11 cellular contexts compared by ENCODE assay signal in the genomic region with DNA sequence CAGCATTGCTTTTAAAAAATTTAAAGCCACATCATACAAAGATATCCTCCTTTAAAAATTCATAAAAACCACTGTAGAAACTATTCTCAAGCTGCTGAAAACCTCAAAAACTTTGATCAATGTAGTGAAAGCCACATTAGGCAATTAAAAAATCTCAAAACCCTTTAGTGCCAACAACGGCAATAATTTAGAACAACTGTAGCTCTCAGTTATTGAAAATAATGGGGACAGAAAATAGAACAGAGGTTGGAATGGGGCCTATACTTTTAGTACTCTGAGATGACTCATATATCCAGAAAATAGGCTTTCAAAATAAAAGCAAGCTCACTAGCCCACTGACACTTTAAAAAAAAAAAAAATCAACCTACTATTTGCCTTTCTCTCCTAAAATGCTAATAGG.
A peak's percentile ranks its signal among the peaks of the same experiment; 100 is the strongest.
DNase-seq lines count a peak whose midpoint lies in the region; ATAC-seq and TF ChIP-seq lines count a peak whose summit lies in the region.
"Had no signal": no experiment of that assay in that cellular context is flagged by ENCODE, and none has a peak within 500 bp of the region (broad histone marks: within the 10 kb centered on the region; RNA-seq: fewer than 3 reads in every experiment).

No MANE protein-coding gene starts in this region.

- intact Hi-C loops in activated CD4-positive, alpha-beta T cell treated with anti-CD3 and anti-CD28 coated beads, Interleukin-2, amount 10 ng/mL, durations not matched to agents 24 days and 14 days (cut with micrococcal nuclease) = no loop called here
- intact Hi-C loops in esophagus squamous epithelium (cut with DNase I) = no loop called here

- H3K4me3 Mint-ChIP-seq in activated CD4-positive, alpha-beta T cell treated with anti-CD3 and anti-CD28 coated beads, Interleukin-2, amount 10 ng/mL, durations not matched to agents 24 days and 14 days = peak overlapping the region; percentile 54

- H3K27ac ChIP-seq in esophagus squamous epithelium (peak overlapping the region; percentile 18 to 71 (median 62)), subcutaneous abdominal adipose tissue (ENCODE audit: low read depth, low read length) (peak overlapping the region; percentile 92)
- H3K27ac ChIP-seq: cardiac muscle cell had no signal

- H3K9me3 ChIP-seq in esophagus squamous epithelium (no peaks in the 10 kb centered on the region), subcutaneous abdominal adipose tissue (ENCODE audit: control insufficient read depth in 5 of 5, low read length in 5 of 5) (no peaks in the 10 kb centered on the region)

- TF ChIP-seq CTCF in esophagus squamous epithelium (IDR thresholded peaks at IDR 0.05) = no peak

- no peaks in the 10 kb centered on the region for H3K36me3 Mint-ChIP-seq in activated CD4-positive, alpha-beta T cell treated with anti-CD3 and anti-CD28 coated beads, Interleukin-2, amount 10 ng/mL, durations not matched to agents 24 days and 14 days (ENCODE audit: low read depth)

- ATAC-seq in SK-N-SH treated with all-trans-retinoic acid at 6 μM for 48 hours (peak; percentile 35; the same call in 2 of the 3 replicates), HG02885 (IDR thresholded peaks at IDR 0.05; ENCODE audit: poor library complexity, unreplicated experiment) (no peak), GM18502 (IDR thresholded peaks at IDR 0.05; ENCODE audit: poor library complexity, unreplicated experiment) (no peak)

- H3K27me3 Mint-ChIP-seq in activated CD4-positive, alpha-beta T cell treated with anti-CD3 and anti-CD28 coated beads, Interleukin-2, amount 10 ng/mL, durations not matched to agents 24 days and 14 days = no peaks in the 10 kb centered on the region

- peaks cover 51% of the 10 kb centered on the region for H3K4me1 Mint-ChIP-seq in activated CD4-positive, alpha-beta T cell treated with anti-CD3 and anti-CD28 coated beads, Interleukin-2, amount 10 ng/mL, durations not matched to agents 24 days and 14 days

- H3K36me3 ChIP-seq in esophagus squamous epithelium (no peaks in the 10 kb centered on the region), subcutaneous abdominal adipose tissue (ENCODE audit: control insufficient read depth in 5 of 5, insufficient read depth in 5 of 5, low read length in 5 of 5) (peaks cover 0 to 5% (median 0%) of the 10 kb centered on the region in 5 donors)
- H3K36me3 ChIP-seq: cardiac muscle cell had no signal

- DNase-seq in activated CD4-positive, alpha-beta T cell treated with anti-CD3 and anti-CD28 coated beads, Interleukin-2, amount 10 ng/mL, durations not matched to agents 24 days and 14 days = no peak
- DNase-seq in activated CD4-positive, alpha-beta T cell treated with anti-CD3 and anti-CD28 coated beads, Interleukin-2, amount 50 U/mL, for 4 hours = no peak
- DNase-seq in esophagus squamous epithelium (lab: John Stamatoyannopoulos, UW) (no peak), NCI-H146 (lab: John Stamatoyannopoulos, UW) (no peak)
- DNase-seq: NCI-H345, nucleus accumbens had no signal

- WGBS in esophagus squamous epithelium, 2 donors = 4 to 6% methylated on average over 1 of the region's 1 CpG

- TF ChIP-seq POLR2A in esophagus squamous epithelium (IDR thresholded peaks at IDR 0.05) = no peak

- peak overlapping the region; percentile 79 for H3K27ac Mint-ChIP-seq in activated CD4-positive, alpha-beta T cell treated with anti-CD3 and anti-CD28 coated beads, Interleukin-2, amount 10 ng/mL, durations not matched to agents 24 days and 14 days

- H3K27me3 ChIP-seq in esophagus squamous epithelium (no peaks in the 10 kb centered on the region), subcutaneous abdominal adipose tissue (ENCODE audit: control insufficient read depth in 5 of 5, insufficient read depth in 4 of 5, low read length in 5 of 5) (no peaks in the 10 kb centered on the region)
- H3K27me3 ChIP-seq: cardiac muscle cell had no signal

- peak overlapping the region in 3 of 5 donors; percentile 8 to 55 (median 50) for H3K9ac ChIP-seq in subcutaneous abdominal adipose tissue (ENCODE audit: low read length in 5 of 5)

- peaks cover 12 to 64% (median 27%) of the 10 kb centered on the region in 3 donors for H3K4me1 ChIP-seq in esophagus squamous epithelium
- H3K4me1 ChIP-seq in subcutaneous abdominal adipose tissue (ENCODE audit: control insufficient read depth in 5 of 5, insufficient read depth in 5 of 5, low read length in 5 of 5) = peaks cover 26 to 64% (median 50%) of the 10 kb centered on the region in 5 donors

- H3K9me3 Mint-ChIP-seq in activated CD4-positive, alpha-beta T cell treated with anti-CD3 and anti-CD28 coated beads, Interleukin-2, amount 10 ng/mL, durations not matched to agents 24 days and 14 days = no peaks in the 10 kb centered on the region

- H3K4me3 ChIP-seq in esophagus squamous epithelium (peak overlapping the region in 1 of 4 donors; percentile 3), subcutaneous abdominal adipose tissue (ENCODE audit: low read depth in 1 of 5, low read length in 5 of 5) (peak overlapping the region in 2 of 5 donors; percentile 12 to 47)
- H3K4me3 ChIP-seq: cardiac muscle cell had no signal

TF ChIP-seq in SK-N-SH treated with all-trans-retinoic acid at 6 μM for 48 hours, 23 proteins besides CTCF, POLR2A, EP300 and RAD21:
- 0 out of 2 replicates have a peak, but pooled peaks have one; percentile 9 for TF ChIP-seq ISL1 (CRISPR knock-in tag; IDR thresholded peaks at IDR 0.05)
- no peak for TF ChIP-seq BACH2 (CRISPR knock-in tag; IDR thresholded peaks at IDR 0.05; ENCODE audit: borderline replicate concordance)
